5 cellular contexts compared by ENCODE assay signal in the genomic region with DNA sequence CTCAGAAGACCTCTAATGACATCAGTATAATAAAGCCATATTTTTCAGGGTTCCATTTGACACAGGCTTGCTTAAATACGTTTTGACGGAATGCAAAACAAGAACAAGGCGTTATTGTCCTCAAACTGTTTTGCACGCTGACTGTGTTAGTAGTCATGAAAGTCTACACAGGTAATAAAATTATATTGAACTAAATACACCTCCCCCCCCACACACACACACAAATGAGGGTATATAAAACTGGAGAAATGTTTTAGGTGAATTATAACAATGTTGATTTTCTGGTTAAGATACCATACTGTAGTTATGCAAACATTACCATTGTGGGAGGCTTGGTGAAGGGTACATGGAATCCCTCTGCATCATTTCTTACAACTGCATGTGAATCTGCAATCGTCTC.
"Had no signal": no experiment of that assay in that cellular context is flagged by ENCODE, and none has a peak within 500 bp of the region (broad histone marks: within the 10 kb centered on the region; RNA-seq: fewer than 3 reads in every experiment).

No MANE protein-coding gene starts in this region.

- DNase-seq: H9, HCEC 1CT had no signal

- ATAC-seq: GM23338, HepG2 had no signal

- H3K27ac ChIP-seq: HL-60 had no signal

- H3K4me3 ChIP-seq: GM23338 had no signal
